20 cellular contexts compared by ENCODE assay signal in genomic region chrX:17072726-17073125, GRCh38.
"Had no signal": no experiment of that assay in that cellular context is flagged by ENCODE, and none has a peak within 500 bp of the region (broad histone marks: within the 10 kb centered on the region; RNA-seq: fewer than 3 reads in every experiment).

No MANE protein-coding gene starts in this region.

- H3K4me3 ChIP-seq: dorsolateral prefrontal cortex, gastrocnemius medialis, left lung, ovary, right lobe of liver, transverse colon had no signal

- H3K4me1 ChIP-seq: left lung, right lobe of liver, transverse colon had no signal

- H3K36me3 ChIP-seq: gastrocnemius medialis, ovary, right lobe of liver, transverse colon had no signal

- FAIRE-seq: keratinocyte, small intestine had no signal

- H3K27ac ChIP-seq: gastrocnemius medialis, left lung, ovary, right lobe of liver, transverse colon had no signal

- DNase-seq: cerebellar nuclear complex; cortex of kidney; dorsolateral prefrontal cortex; effector CD4-positive, alpha-beta T cell; foreskin fibroblast; gastrocnemius medialis; head of caudate nucleus; left lung; mammary epithelial cell; mesendoderm; naive thymus-derived CD8-positive, alpha-beta T cell; occipital lobe; right lobe of liver; small intestine; stimulated activated CD4-positive, alpha-beta T cell treated with anti-CD3 and anti-CD28 coated beads, Interleukin-15, amount 100 ng/mL, for 24 hours; stimulated activated CD4-positive, alpha-beta T cell treated with anti-CD3 and anti-CD28 coated beads, Interleukin-2, amount 100 ng/mL, for 48 hours; stimulated activated naive B cell treated with anti-CD40 and anti-IgM and Interleukin-4, amounts not matched to agents 10 μg/mL and 1 μg/mL and 100 μg/mL, for 72 hours; transverse colon had no signal

- H3K27me3 ChIP-seq: ovary, right lobe of liver, transverse colon had no signal

- H3K9me3 ChIP-seq: gastrocnemius medialis, left lung, ovary, right lobe of liver, transverse colon had no signal

- ATAC-seq: gastrocnemius medialis; left lung; naive thymus-derived CD8-positive, alpha-beta T cell; right lobe of liver; stimulated activated naive B cell treated with anti-CD40 and anti-IgM and Interleukin-4, amounts not matched to agents 10 μg/mL and 1 μg/mL and 100 μg/mL, for 72 hours had no signal
